In the genomic region with DNA sequence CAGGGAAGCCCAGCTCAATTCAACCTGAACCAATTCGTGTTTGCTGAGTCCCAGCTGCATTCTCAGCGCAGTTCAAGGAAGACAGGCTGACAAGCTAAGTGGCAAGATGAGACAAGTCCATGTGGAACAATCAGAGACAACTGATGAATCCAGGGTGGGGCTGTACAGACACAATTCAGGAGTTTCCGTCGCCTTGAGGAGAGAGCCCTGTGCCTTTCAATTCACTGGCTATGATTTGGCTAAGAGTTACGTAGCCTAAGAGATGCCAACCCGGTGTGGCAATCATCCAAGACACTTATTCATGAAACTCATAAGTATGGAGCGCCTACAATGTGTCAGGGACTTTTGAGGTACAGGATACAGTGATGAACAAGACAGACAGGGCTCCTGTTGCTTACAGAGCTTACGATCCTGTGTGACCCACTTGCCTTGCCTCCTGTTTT, we compare ENCODE assay signal across 9 cellular contexts. TPM values are rescaled to one million over a fixed set of nuclear protein-coding genes. Genes with fewer than 3 reads are reported as not detected.
DNase-seq lines count a peak whose midpoint lies in the region; ATAC-seq and TF ChIP-seq lines count a peak whose summit lies in the region.
"Had no signal": no experiment of that assay in that cellular context is flagged by ENCODE, and none has a peak within 500 bp of the region (broad histone marks: within the 10 kb centered on the region; RNA-seq: fewer than 3 reads in every experiment).

No MANE protein-coding gene starts in this region.

- intact Hi-C loops in Right ventricle myocardium inferior (cut with DNase I), result no loop called here

- H3K36me3 ChIP-seq in brain microvascular endothelial cell (replicated peaks), result no peaks in the 10 kb centered on the region

- in situ Hi-C loops in brain microvascular endothelial cell (cut with HindIII; ENCODE audit: low pct_ligation_motif_present, low sequenced_read_pairs), result no loop called here
- in situ Hi-C loops in GM13976 (cut with MboI; ENCODE audit: low sequenced_read_pairs, unreplicated experiment), result no loop called here

- peaks cover 27% of the 10 kb centered on the region for H3K36me3 Mint-ChIP-seq in central memory CD8-positive, alpha-beta T cell (ENCODE audit: insufficient read depth)

- H3K27me3 ChIP-seq in brain microvascular endothelial cell (replicated peaks), result no peaks in the 10 kb centered on the region

- TF ChIP-seq CTCF in brain microvascular endothelial cell (IDR thresholded peaks at IDR 0.05; ENCODE audit: low read depth, low read length, missing control alignments) (no peak), GM13976 (IDR thresholded peaks at IDR 0.05; ENCODE audit: borderline replicate concordance, control extremely low read depth, extremely low read depth, insufficient read depth, missing control alignments) (no peak)

- no peak overlapping the region for H3K27ac ChIP-seq in brain microvascular endothelial cell

- DNase-seq in NCI-H1105 (lab: John Stamatoyannopoulos, UW) (peak; percentile 12), brain microvascular endothelial cell (no peak), Right ventricle myocardium inferior (ENCODE audit: missing footprints) (no peak), GM13976 (ENCODE audit: low spot score) (no peak), NCI-H128 (lab: John Stamatoyannopoulos, UW; ENCODE audit: unreplicated experiment) (no peak)
- no peak for DNase-seq in central memory CD8-positive, alpha-beta T cell (ENCODE audit: low spot score in 2 of 2)
- DNase-seq: NCI-H1092 treated with DMSO at 0.1 percent for 48 hours had no signal

- H3K4me3 ChIP-seq in brain microvascular endothelial cell (ENCODE audit: low read depth, low read length), result no peak overlapping the region

- H3K4me3 Mint-ChIP-seq in central memory CD8-positive, alpha-beta T cell, result peak overlapping the region; percentile 79

- H3K27me3 Mint-ChIP-seq in central memory CD8-positive, alpha-beta T cell, result no peaks in the 10 kb centered on the region

- peak; percentile 11 for ATAC-seq in GM18498 (IDR thresholded peaks at IDR 0.05; ENCODE audit: unreplicated experiment)
- ATAC-seq in GM21825 (IDR thresholded peaks at IDR 0.05; ENCODE audit: unreplicated experiment), result peak; percentile 27
- peak; percentile 11 for ATAC-seq in central memory CD8-positive, alpha-beta T cell (replicated peaks; ENCODE audit: extremely low read depth, poor library complexity, severe bottlenecking)
- no peak for ATAC-seq in Right ventricle myocardium inferior

- H3K27ac Mint-ChIP-seq in central memory CD8-positive, alpha-beta T cell (ENCODE audit: low read depth), result peak overlapping the region; percentile 98

- H3K9me3 Mint-ChIP-seq in central memory CD8-positive, alpha-beta T cell, result peaks cover 3% of the 10 kb centered on the region

- H3K4me1 Mint-ChIP-seq in central memory CD8-positive, alpha-beta T cell, result peaks cover 78% of the 10 kb centered on the region

RNA-seq across cellular contexts. Expression of a gene that starts 15.5 kb away (rescaled TPM):
- not detected for total RNA-seq in Right ventricle myocardium inferior
